7 cellular contexts compared by ENCODE assay signal in the genomic region with DNA sequence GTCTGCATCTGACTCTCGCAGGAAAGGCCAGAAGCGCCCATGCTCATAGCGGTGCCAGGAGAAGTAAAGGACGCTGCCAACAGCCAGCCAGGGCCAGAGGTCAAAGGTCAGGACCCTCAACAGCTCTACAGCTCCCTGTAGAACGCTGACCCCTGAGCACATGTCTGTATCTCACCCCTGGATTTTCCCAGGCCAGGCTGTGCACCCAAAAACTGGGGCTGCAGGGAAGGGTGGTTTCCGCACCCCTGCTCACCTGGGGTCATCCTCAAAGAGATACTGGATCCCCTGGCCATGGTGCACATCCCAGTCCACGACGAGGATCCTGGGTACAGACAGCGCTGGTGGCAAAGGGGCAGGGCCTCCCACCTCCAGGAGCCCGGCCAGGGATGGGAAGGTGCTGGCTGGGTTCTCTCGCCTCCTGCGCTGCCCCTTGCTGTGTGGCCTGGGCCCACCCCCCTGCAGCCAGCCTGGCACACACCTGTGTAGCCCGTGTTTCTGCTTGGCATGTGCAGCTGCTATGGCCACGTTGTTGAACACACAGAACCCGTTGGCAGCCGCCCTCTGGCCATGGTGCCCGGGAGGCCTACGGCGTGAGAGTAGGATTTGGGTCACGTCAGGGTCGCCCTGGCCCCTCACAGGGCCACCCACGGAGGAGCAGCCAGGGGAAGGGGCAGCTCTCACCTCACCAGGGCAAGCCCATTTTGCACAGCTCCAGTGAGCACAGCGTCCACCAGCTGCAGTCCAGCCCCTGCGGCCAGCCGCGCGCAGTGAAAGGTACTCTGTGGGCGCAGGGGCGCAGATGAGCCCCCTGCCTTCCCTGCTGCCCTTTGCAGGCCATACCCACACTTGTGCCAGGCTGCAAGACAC. TPM values are rescaled to one million over a fixed set of nuclear protein-coding genes. Genes with fewer than 3 reads are reported as not detected.
DNase-seq lines count a peak whose midpoint lies in the region.
"Had no signal": no experiment of that assay in that cellular context is flagged by ENCODE, and none has a peak within 500 bp of the region (broad histone marks: within the 10 kb centered on the region; RNA-seq: fewer than 3 reads in every experiment).

No MANE protein-coding gene starts in this region.

- peaks cover 12 to 44% (median 12%) of the 10 kb centered on the region in 3 donors for H3K4me1 Mint-ChIP-seq in CD8-positive, alpha-beta memory T cell

- no peak overlapping the region for H3K27ac ChIP-seq in CD8-positive, alpha-beta memory T cell (ENCODE audit: low read depth, low read length)
- no peak overlapping the region for H3K27ac ChIP-seq in SK-N-MC
- H3K27ac ChIP-seq in mucosa of rectum (ENCODE audit: low read depth in 2 of 2, low read length in 2 of 2), result no peak overlapping the region

- peaks cover 13% of the 10 kb centered on the region for H3K36me3 ChIP-seq in CD8-positive, alpha-beta memory T cell (ENCODE audit: insufficient read depth, low read length)
- H3K36me3 ChIP-seq in SK-N-MC (ENCODE audit: insufficient read depth, low read length) (no peaks in the 10 kb centered on the region), mucosa of rectum (ENCODE audit: control insufficient read depth in 2 of 2, insufficient read depth in 2 of 2, low read length in 2 of 2) (peaks cover 6 to 24% of the 10 kb centered on the region in 2 donors)

- no peak for DNase-seq in CD8-positive, alpha-beta memory T cell
- no peak for DNase-seq in SK-N-MC (ENCODE audit: low read depth, low spot score)
- DNase-seq in OCI-M2 (lab: John Stamatoyannopoulos, UW; ENCODE audit: unreplicated experiment), result no peak
- DNase-seq in central memory CD4-positive, alpha-beta T cell, result no peak
- DNase-seq in germinal center (ENCODE audit: low spot score), result no peak
- DNase-seq: posterior cingulate gyrus had no signal

- H3K27ac Mint-ChIP-seq in CD8-positive, alpha-beta memory T cell, result peak overlapping the region in 2 of 8 donors; percentile 58 to 94

- H3K9ac ChIP-seq in SK-N-MC (ENCODE audit: insufficient read length), result no peak overlapping the region
- peak overlapping the region; percentile 3 to 78 for H3K9ac ChIP-seq in mucosa of rectum (ENCODE audit: low read depth in 1 of 2, low read length in 2 of 2)

- POLR2A ChIA-PET in CD8-positive, alpha-beta memory T cell (lab: Charles Lee), result no interaction called here

- peak overlapping the region; percentile 44 to 83 (median 80) for H3K4me3 Mint-ChIP-seq in CD8-positive, alpha-beta memory T cell

- CTCF ChIA-PET in CD8-positive, alpha-beta memory T cell (lab: Charles Lee), result interaction anchor here (0.9 to 3.9 kb wide), 7 partner anchors 7 to 372 kb away, joined by 3 to 33 read pairs (median 11); a partner anchor contains a TSS

- H3K36me3 Mint-ChIP-seq in CD8-positive, alpha-beta memory T cell, result peaks cover 0 to 16% (median 5%) of the 10 kb centered on the region in 3 donors

- no peaks in the 10 kb centered on the region for H3K27me3 ChIP-seq in CD8-positive, alpha-beta memory T cell (ENCODE audit: insufficient read depth, low read length, poor library complexity, severe bottlenecking)
- no peaks in the 10 kb centered on the region for H3K27me3 ChIP-seq in mucosa of rectum (ENCODE audit: control insufficient read depth in 2 of 2, insufficient read depth in 2 of 2, low read length in 2 of 2)

- H3K27me3 Mint-ChIP-seq in CD8-positive, alpha-beta memory T cell, result peaks cover 0 to 3% of the 10 kb centered on the region in 2 donors

- no peaks in the 10 kb centered on the region for H3K9me3 Mint-ChIP-seq in CD8-positive, alpha-beta memory T cell

- no peak overlapping the region for H3K4me3 ChIP-seq in CD8-positive, alpha-beta memory T cell (ENCODE audit: low read length)
- peak overlapping the region; percentile 92 for H3K4me3 ChIP-seq in SK-N-MC
- peak overlapping the region; percentile 79 to 87 for H3K4me3 ChIP-seq in mucosa of rectum (ENCODE audit: low read length in 2 of 2)

- no peaks in the 10 kb centered on the region for H3K9me3 ChIP-seq in CD8-positive, alpha-beta memory T cell (ENCODE audit: low read length)
- H3K9me3 ChIP-seq in SK-N-MC (ENCODE audit: low read depth, low read length) (no peaks in the 10 kb centered on the region), mucosa of rectum (ENCODE audit: control insufficient read depth in 2 of 2, low read length in 2 of 2) (no peaks in the 10 kb centered on the region)

- peaks cover 36% of the 10 kb centered on the region for H3K4me1 ChIP-seq in CD8-positive, alpha-beta memory T cell (ENCODE audit: insufficient read depth, low read length)
- H3K4me1 ChIP-seq in mucosa of rectum (ENCODE audit: control insufficient read depth in 2 of 2, insufficient read depth in 2 of 2, low read length in 2 of 2), result peaks cover 34 to 35% of the 10 kb centered on the region in 2 donors

RNA-seq across cellular contexts. Expression of a gene that starts 1.4 kb away (rescaled TPM):
- total RNA-seq in CD8-positive, alpha-beta memory T cell, result 10 to 100 TPM; 42.5 to 44.7 TPM
- 7.5 TPM for polyA plus RNA-seq in CD8-positive, alpha-beta memory T cell

RNA-seq across cellular contexts. Expression of a gene that starts 4.8 kb away (rescaled TPM):
- 10 to 100 TPM; 51.4 to 52.2 TPM for total RNA-seq in CD8-positive, alpha-beta memory T cell
- 18.6 TPM for polyA plus RNA-seq in CD8-positive, alpha-beta memory T cell

RNA-seq across cellular contexts. Expression of a gene that starts 11.9 kb away (rescaled TPM):
- 1 to 10 TPM; 9.3 to 9.7 TPM for total RNA-seq in CD8-positive, alpha-beta memory T cell
- polyA plus RNA-seq in CD8-positive, alpha-beta memory T cell, result 0.03 TPM

RNA-seq across cellular contexts. Expression of a gene that starts 20.6 kb away (rescaled TPM):
- total RNA-seq in CD8-positive, alpha-beta memory T cell, result 10 to 100 TPM; 12.8 to 13.2 TPM
- polyA plus RNA-seq in CD8-positive, alpha-beta memory T cell, result 0.28 TPM

RNA-seq across cellular contexts. Expression of a gene that starts 48.8 kb away (rescaled TPM):
- total RNA-seq in CD8-positive, alpha-beta memory T cell, result 10 to 100 TPM; 22.3 to 25.9 TPM
- 6.1 TPM for polyA plus RNA-seq in CD8-positive, alpha-beta memory T cell
